In the genomic region with DNA sequence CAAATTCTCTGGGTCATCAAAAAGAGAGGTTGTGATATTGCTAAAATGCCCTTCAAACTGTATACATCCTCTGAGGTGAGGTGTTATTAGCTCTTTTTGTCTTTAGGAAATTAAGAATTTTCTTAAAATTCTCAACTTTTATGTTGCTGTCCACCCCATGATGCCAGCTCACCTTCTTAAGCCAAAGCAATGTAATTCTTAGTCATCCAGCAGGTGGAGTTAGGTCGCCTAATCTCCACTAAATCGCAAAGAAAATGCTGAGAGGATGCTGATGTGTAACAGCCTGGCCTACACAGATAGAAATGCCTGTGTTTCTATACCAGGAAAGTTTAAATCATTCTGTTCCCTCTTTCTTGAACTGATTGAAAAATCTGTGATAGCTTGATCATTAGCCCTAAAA, we compare ENCODE assay signal across 8 cellular contexts.
DNase-seq lines count a peak whose midpoint lies in the region; ATAC-seq, FAIRE-seq and TF ChIP-seq lines count a peak whose summit lies in the region.

No MANE protein-coding gene starts in this region.

- DNase-seq in AG09309 (ENCODE audit: low read depth) (peak; percentile 18), NCI-H1436 (lab: John Stamatoyannopoulos, UW) (peak; percentile 80), WERI-Rb-1 (peak; percentile 15), kidney (no peak), GF-D8 (lab: John Stamatoyannopoulos, UW) (no peak)
- DNase-seq in activated CD4-positive, alpha-beta T cell treated with anti-CD3 and anti-CD28 coated beads, Interleukin-2, amount 50 U/mL, for 48 hours, result no peak

- ATAC-seq in GM18502 (IDR thresholded peaks at IDR 0.05; ENCODE audit: poor library complexity, unreplicated experiment) (peak; percentile 94), HG02759 (IDR thresholded peaks at IDR 0.05; ENCODE audit: unreplicated experiment) (peak; percentile 98)

- TF ChIP-seq CTCF in AG09309 (IDR thresholded peaks at IDR 0.05; ENCODE audit: control insufficient read depth, insufficient read depth, low read depth, low read length, missing control alignments), result peak; percentile 54
- peak; percentile 59 for TF ChIP-seq CTCF in WERI-Rb-1 (IDR thresholded peaks at IDR 0.05; ENCODE audit: low read depth, low read length)
- TF ChIP-seq CTCF in kidney (IDR thresholded peaks at IDR 0.05; ENCODE audit: borderline replicate concordance, extremely low read depth, insufficient read depth), result peak; percentile 56

- no peaks in the 10 kb centered on the region for H3K36me3 ChIP-seq in WERI-Rb-1
- no peaks in the 10 kb centered on the region for H3K36me3 ChIP-seq in kidney (ENCODE audit: control insufficient read depth in 1 of 2, insufficient read depth in 2 of 2, low read length in 2 of 2)

- H3K4me1 ChIP-seq in kidney (ENCODE audit: control insufficient read depth in 1 of 2, insufficient read depth in 1 of 2, low read depth in 1 of 2, low read length in 2 of 2), result no peaks in the 10 kb centered on the region

- no peak for FAIRE-seq in kidney (lab: Jason Lieb, UNC)

- intact Hi-C loops in kidney (cut with DNase I), result no loop called here

- H3K27me3 ChIP-seq in WERI-Rb-1 (ENCODE audit: insufficient read depth, low read depth, severe bottlenecking), result no peaks in the 10 kb centered on the region

- H3K27ac ChIP-seq in WERI-Rb-1 (no peak overlapping the region), kidney (ENCODE audit: low read depth in 2 of 2, low read length in 2 of 2) (no peak overlapping the region)

- H3K9ac ChIP-seq in kidney (ENCODE audit: low read length in 2 of 2), result no peak overlapping the region

- no peaks in the 10 kb centered on the region for H3K9me3 ChIP-seq in WERI-Rb-1 (ENCODE audit: severe bottlenecking)
- no peaks in the 10 kb centered on the region for H3K9me3 ChIP-seq in kidney (ENCODE audit: control insufficient read depth in 1 of 2, low read length in 2 of 2)

- H3K4me3 ChIP-seq in AG09309 (ENCODE audit: control insufficient read depth, low read depth, low read length), result no peak overlapping the region
- H3K4me3 ChIP-seq in WERI-Rb-1 (ENCODE audit: low read depth, low read length), result no peak overlapping the region
- no peak overlapping the region for H3K4me3 ChIP-seq in kidney (ENCODE audit: low read length in 2 of 2)

Comparison
In these comparisons a context has a peak if more than half of its experiments do, and no peak if none do; other contexts are left out.
1. DNase-seq: peak in AG09309 (single experiment), NCI-H1436 (single experiment) and WERI-Rb-1 (single experiment); none in kidney (single experiment), GF-D8 (single experiment) and activated CD4-positive, alpha-beta T cell treated with anti-CD3 and anti-CD28 coated beads, Interleukin-2, amount 50 U/mL, for 48 hours (0 of 2).
2. Peak in every context shown above with its lines, with median percentiles within 50 percentile points of each other: CTCF ChIP-seq.